Comparison of ENCODE assay signal across 15 cellular contexts in genomic region chr12:60921541-60921940, GRCh38.
DNase-seq lines count a peak whose midpoint lies in the region; ATAC-seq and TF ChIP-seq lines count a peak whose summit lies in the region.
"Had no signal": no experiment of that assay in that cellular context is flagged by ENCODE, and none has a peak within 500 bp of the region (broad histone marks: within the 10 kb centered on the region; RNA-seq: fewer than 3 reads in every experiment).

No MANE protein-coding gene starts in this region.

- TF ChIP-seq CTCF in smooth muscle cell (IDR thresholded peaks at IDR 0.05; ENCODE audit: borderline replicate concordance, insufficient read depth, poor library complexity, severe bottlenecking), result no peak

- peak overlapping the region; percentile 76 for H2AFZ ChIP-seq in smooth muscle cell (ENCODE audit: low read depth)

- H3F3A ChIP-seq in smooth muscle cell (ENCODE audit: low read depth), result no peaks in the 10 kb centered on the region

- H3K4me2 ChIP-seq in smooth muscle cell, result peak overlapping the region; percentile 38
- H3K4me2 ChIP-seq: BLaER1 had no signal

- ATAC-seq in HG03159 (IDR thresholded peaks at IDR 0.05; ENCODE audit: unreplicated experiment) (no peak), HG03280 (IDR thresholded peaks at IDR 0.05; ENCODE audit: unreplicated experiment) (no peak)

- H3K4me1 ChIP-seq in adipocyte (ENCODE audit: control insufficient read depth, insufficient read depth, low read length), result no peaks in the 10 kb centered on the region
- H3K4me1 ChIP-seq in smooth muscle cell (ENCODE audit: low read depth), result no peaks in the 10 kb centered on the region
- H3K4me1 ChIP-seq: BLaER1, Caco-2 had no signal

- H3K36me3 ChIP-seq in adipocyte (ENCODE audit: control insufficient read depth, insufficient read depth, low read length, severe bottlenecking), result no peaks in the 10 kb centered on the region
- H3K36me3 ChIP-seq in smooth muscle cell (ENCODE audit: low read depth), result no peaks in the 10 kb centered on the region
- H3K36me3 ChIP-seq: BLaER1 had no signal

- H3K27ac ChIP-seq in epithelial cell of prostate (peak overlapping the region; percentile 51), smooth muscle cell (ENCODE audit: low read depth) (peak overlapping the region; percentile 61)
- H3K27ac ChIP-seq: 22Rv1, BLaER1 had no signal

- H3K9ac ChIP-seq in adipocyte (ENCODE audit: low read length) (no peak overlapping the region), smooth muscle cell (ENCODE audit: low read depth) (no peak overlapping the region)
- H3K9ac ChIP-seq: BLaER1 had no signal

- H3K27me3 ChIP-seq in adipocyte (replicated peaks; ENCODE audit: control insufficient read depth, insufficient read depth, low read length) (no peaks in the 10 kb centered on the region), smooth muscle cell (ENCODE audit: low read depth) (no peaks in the 10 kb centered on the region)
- H3K27me3 ChIP-seq: BLaER1 had no signal

- no peak overlapping the region for H3K4me3 ChIP-seq in adipocyte (ENCODE audit: low read length)
- no peak overlapping the region for H3K4me3 ChIP-seq in smooth muscle cell
- H3K4me3 ChIP-seq: BLaER1 had no signal

- H3K79me2 ChIP-seq in smooth muscle cell (ENCODE audit: low read depth), result no peaks in the 10 kb centered on the region

- WGBS in smooth muscle cell (ENCODE audit: low lambda C conversion rate), result 89% methylated on average over 4 of the region's 4 CpGs

- H3K9me3 ChIP-seq in adipocyte (ENCODE audit: control insufficient read depth, low read length), result no peaks in the 10 kb centered on the region
- H3K9me3 ChIP-seq in smooth muscle cell (replicated peaks; ENCODE audit: low read depth), result no peaks in the 10 kb centered on the region
- H3K9me3 ChIP-seq: BLaER1, Caco-2 had no signal

- H4K20me1 ChIP-seq in smooth muscle cell (ENCODE audit: low read depth), result no peaks in the 10 kb centered on the region
- H4K20me1 ChIP-seq: BLaER1 had no signal

- DNase-seq in DMS53 treated with DMSO at 0.1 percent for 48 hours (lab: John Stamatoyannopoulos, UW; ENCODE audit: unreplicated experiment) (peak; percentile 13), DMS53 (lab: John Stamatoyannopoulos, UW) (no peak), adipocyte (ENCODE audit: low read depth) (peak; percentile 1), epithelial cell of prostate (ENCODE audit: low read depth, low spot score) (no peak), smooth muscle cell (lab: John Stamatoyannopoulos, UW; ENCODE audit: unreplicated experiment) (no peak), AG08395 (ENCODE audit: low spot score) (no peak)
- DNase-seq: AML-193; Caco-2; CD8-positive, alpha-beta memory T cell; GOT3; H9 had no signal

Comparison
In these comparisons a context has a peak if more than half of its experiments do, and no peak if none do; other contexts are left out.
1. DNase-seq: peak in DMS53 treated with DMSO at 0.1 percent for 48 hours (single experiment) and adipocyte (single experiment); none in DMS53 (single experiment), epithelial cell of prostate (single experiment), smooth muscle cell (single experiment) and AG08395 (single experiment).